ENCODE assay signal across 8 cellular contexts in genomic region chr10:6200588-6201510, GRCh38. TPM values are rescaled to one million over a fixed set of nuclear protein-coding genes. Genes with fewer than 3 reads are reported as not detected.
DNase-seq lines count a peak whose midpoint lies in the region; ATAC-seq and TF ChIP-seq lines count a peak whose summit lies in the region.

No MANE protein-coding gene starts in this region.

- H3K27me3 ChIP-seq in lung (ENCODE audit: control insufficient read depth, insufficient read depth), result no peaks in the 10 kb centered on the region
- H3K27me3 ChIP-seq in stomach smooth muscle (ENCODE audit: control insufficient read depth in 1 of 2, insufficient read depth in 2 of 2, low read length in 2 of 2), result no peaks in the 10 kb centered on the region

- H3K36me3 ChIP-seq in lung (ENCODE audit: control insufficient read depth in 2 of 2, insufficient read depth in 2 of 2, low read length in 2 of 2), result no peaks in the 10 kb centered on the region
- no peaks in the 10 kb centered on the region for H3K36me3 ChIP-seq in stomach smooth muscle (ENCODE audit: control insufficient read depth in 2 of 2, insufficient read depth in 2 of 2, low read length in 2 of 2)

- H3K9me3 ChIP-seq in lung (ENCODE audit: control insufficient read depth in 2 of 2, insufficient read depth in 1 of 2, low read length in 1 of 2), result no peaks in the 10 kb centered on the region
- H3K9me3 ChIP-seq in stomach smooth muscle (ENCODE audit: control insufficient read depth in 2 of 2, low read length in 2 of 2), result no peaks in the 10 kb centered on the region

- H3K9ac ChIP-seq in stomach smooth muscle (ENCODE audit: low read length in 2 of 2), result peak overlapping the region in 1 of 2 donors; percentile 28

- 0 to 1% methylated on average over 58 to 63 of the region's 64 CpGs for WGBS in lung, 2 donors

- ATAC-seq in GM18511 (IDR thresholded peaks at IDR 0.05; ENCODE audit: unreplicated experiment) (peak; percentile 0), lung (ENCODE audit: insufficient read depth, low FRiP score) (no peak), esophagus mucosa (no peak)

- DNase-seq in 8988T (peak; percentile 48), T-helper 2 cell (peak in 3 of 5 experiments; percentile 20 to 70 (median 27)), choroid plexus epithelial cell (ENCODE audit: low read depth) (peak; percentile 49), lung (ENCODE audit: low spot score) (no peak), middle frontal gyrus (ENCODE audit: extremely low spot score, low spot score) (no peak)

- H3K27ac ChIP-seq in lung (ENCODE audit: low read depth in 1 of 2, low read length in 1 of 2) (peak overlapping the region; percentile 35 to 75), stomach smooth muscle (ENCODE audit: low read length) (peak overlapping the region; percentile 66)

- TF ChIP-seq CTCF in choroid plexus epithelial cell (conservative IDR thresholded peaks at IDR 0.05; ENCODE audit: low read depth, low read length) (no peak), lung (IDR thresholded peaks at IDR 0.05; ENCODE audit: control extremely low read depth, extremely low read depth) (no peak)

- H3K4me1 ChIP-seq in lung (ENCODE audit: control insufficient read depth in 2 of 2, insufficient read depth in 2 of 2, low read length in 2 of 2) (peaks cover 0 to 18% of the 10 kb centered on the region in 2 donors), stomach smooth muscle (ENCODE audit: control insufficient read depth, insufficient read depth, low read length) (peaks cover 36% of the 10 kb centered on the region)

- peak overlapping the region; percentile 59 for H3K4me3 ChIP-seq in choroid plexus epithelial cell (ENCODE audit: low read depth, low read length)
- peak overlapping the region; percentile 24 for H3K4me3 ChIP-seq in lung
- H3K4me3 ChIP-seq in stomach smooth muscle (ENCODE audit: low read length in 2 of 2), result peak overlapping the region; percentile 69 to 85

RNA-seq across cellular contexts. Expression of gene PFKFB3, which starts 1.9 kb away (rescaled TPM):
- total RNA-seq in lung (10 to 100 TPM; 40.0 to 92.6 TPM), esophagus mucosa (48.2 TPM)
- 100 to 1,000 TPM in 1 of 2 donors, 10 to 100 TPM in 1; 11.4 to 234 TPM for polyA plus RNA-seq in lung

Comparison
In these comparisons a context has a peak if more than half of its experiments do, and no peak if none do; other contexts are left out.
1. DNase-seq: peak in 8988T (single experiment), T-helper 2 cell (3 of 5) and choroid plexus epithelial cell (single experiment); none in lung (single experiment) and middle frontal gyrus (single experiment).
2. H3K4me3 ChIP-seq: peak in every context shown above with its lines; median percentile 77 in stomach smooth muscle; 59 in choroid plexus epithelial cell; 24 in lung.